In the genomic region with DNA sequence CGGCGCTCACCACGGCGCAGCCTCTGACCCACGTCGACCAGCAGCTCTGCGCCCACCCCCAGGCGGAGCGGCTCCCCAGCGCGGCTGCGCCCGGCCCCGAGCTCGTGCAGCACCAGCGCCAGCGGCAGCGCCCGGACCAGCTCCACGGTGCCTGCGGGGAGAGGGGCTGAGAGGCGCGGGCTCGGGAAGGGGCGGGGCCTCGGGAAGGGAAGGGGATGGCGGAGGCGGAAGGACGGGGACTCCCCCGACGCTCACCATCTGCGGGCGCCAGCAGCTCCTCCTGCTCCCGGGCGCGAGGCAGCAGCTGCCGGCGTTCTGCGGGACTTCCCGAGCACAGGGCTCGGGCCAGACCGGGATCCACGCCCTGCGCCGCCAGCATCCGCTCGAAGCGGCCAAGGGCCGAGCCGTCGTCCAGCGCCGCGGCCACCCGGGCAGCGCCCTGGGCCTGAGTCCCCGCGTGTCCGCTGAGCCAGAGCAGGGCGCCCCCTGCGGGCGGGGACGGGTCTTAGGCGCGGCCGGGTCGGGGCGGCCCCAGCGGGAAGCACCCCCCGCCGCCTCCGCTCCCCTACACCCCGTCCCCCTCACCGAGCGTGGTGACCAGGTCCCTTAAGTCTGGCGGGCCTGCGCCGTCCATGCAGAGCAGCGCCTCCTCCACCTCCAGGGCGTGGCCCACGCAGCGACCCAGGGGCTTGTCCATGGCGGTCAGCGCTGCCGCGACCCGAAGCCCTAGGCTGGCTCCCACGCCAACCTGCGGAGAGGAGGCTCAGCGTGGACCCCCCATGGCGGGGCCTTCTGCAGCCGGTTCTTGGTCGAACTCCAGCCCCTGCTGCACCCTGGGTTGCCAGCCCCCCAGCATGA, we compare ENCODE assay signal across 8 cellular contexts. TPM values are rescaled to one million over a fixed set of nuclear protein-coding genes. Genes with fewer than 3 reads are reported as not detected.
DNase-seq lines count a peak whose midpoint lies in the region; ATAC-seq and TF ChIP-seq lines count a peak whose summit lies in the region.

No MANE protein-coding gene starts in this region.

- H3K4me3 Mint-ChIP-seq in GM23338, result peak overlapping the region; percentile 68

- no peaks in the 10 kb centered on the region; the same call in 1 of the 2 replicates for H4K20me1 ChIP-seq in GM23338 (replicated peaks; ENCODE audit: insufficient read depth)

- no peak overlapping the region for H3K27ac Mint-ChIP-seq in GM23338

- no peak overlapping the region for H2AFZ ChIP-seq in GM23338

- WGBS in adrenal gland, 4 donors, result 0 to 5% (median 3%) methylated on average over 2 to 93 of the region's 93 CpGs
- WGBS in psoas muscle, 3 donors, result 1 to 2% (median 1%) methylated on average over 38 to 93 of the region's 93 CpGs

- H3K79me2 ChIP-seq in GM23338 (replicated peaks; ENCODE audit: insufficient read depth), result no peaks in the 10 kb centered on the region

- H3K36me3 ChIP-seq in GM23338 (ENCODE audit: insufficient read depth) (no peaks in the 10 kb centered on the region), adrenal gland (replicated peaks in 1 of 2) (peaks cover 0 to 26% of the 10 kb centered on the region in 2 donors), left ventricle myocardium inferior (peaks cover 29% of the 10 kb centered on the region), psoas muscle (ENCODE audit: insufficient read depth in 1 of 2, low read depth in 1 of 2) (peaks cover 0 to 28% of the 10 kb centered on the region in 2 donors)

- intact Hi-C loops in adrenal gland (cut with DNase I) (no loop called here), left ventricle myocardium inferior (cut with micrococcal nuclease) (no loop called here), psoas muscle (cut with DNase I) (loop anchor here in 1 of 2 donors (5.0 kb wide), 1 partner anchor 36 kb away; a partner anchor contains a TSS)

- H3K9me3 Mint-ChIP-seq in GM23338, result peaks cover 4% of the 10 kb centered on the region; the same call in 2 of the 3 replicates

- DNase-seq in GDM1 (lab: John Stamatoyannopoulos, UW) (peak; percentile 81), GM23338 (ENCODE audit: low spot score) (peak; percentile 75), LNCaP clone FGC (ENCODE audit: low read depth) (no peak), SW480 (ENCODE audit: low spot score) (peak; percentile 76), adrenal gland (peak; percentile 71 to 85 (median 80)), left ventricle myocardium inferior (peak; percentile 85), psoas muscle (peak; percentile 82 to 89), cerebellar nuclear complex (lab: John Stamatoyannopoulos, UW) (no peak)

- H3K36me3 Mint-ChIP-seq in GM23338 (ENCODE audit: low read depth), result peaks cover 9% of the 10 kb centered on the region

- peaks cover 47% of the 10 kb centered on the region for H3K27me3 ChIP-seq in GM23338 (ENCODE audit: insufficient read depth)
- H3K27me3 ChIP-seq in adrenal gland, result no peaks in the 10 kb centered on the region
- H3K27me3 ChIP-seq in left ventricle myocardium inferior (ENCODE audit: low read depth), result peaks cover 22% of the 10 kb centered on the region
- H3K27me3 ChIP-seq in psoas muscle (ENCODE audit: insufficient read depth in 3 of 3, low read length in 2 of 3), result peaks cover 0 to 25% (median 18%) of the 10 kb centered on the region in 3 donors

- H3K9me3 ChIP-seq in adrenal gland (replicated peaks in 1 of 3) (no peaks in the 10 kb centered on the region), left ventricle myocardium inferior (replicated peaks) (no peaks in the 10 kb centered on the region), psoas muscle (no peaks in the 10 kb centered on the region)

- H3K4me1 ChIP-seq in GM23338 (ENCODE audit: insufficient read depth), result peaks cover 2% of the 10 kb centered on the region; the same call in 1 of the 2 replicates
- H3K4me1 ChIP-seq in adrenal gland (replicated peaks in 1 of 2), result peaks cover 27 to 34% of the 10 kb centered on the region in 2 donors
- H3K4me1 ChIP-seq in left ventricle myocardium inferior, result peaks cover 76% of the 10 kb centered on the region
- peaks cover 25% of the 10 kb centered on the region for H3K4me1 ChIP-seq in psoas muscle

- TF ChIP-seq CTCF in GM23338 (conservative IDR thresholded peaks at IDR 0.05; ENCODE audit: low read depth in 2 of 2) (peak; percentile 26 to 46), LNCaP clone FGC (IDR thresholded peaks at IDR 0.05; ENCODE audit: control insufficient read depth, extremely low read depth, insufficient read depth) (peak; percentile 70), adrenal gland (IDR thresholded peaks at IDR 0.05) (peak in 5 of 6 experiments; percentile 35 to 66 (median 47)), left ventricle myocardium inferior (IDR thresholded peaks at IDR 0.05; ENCODE audit: borderline replicate concordance) (peak; percentile 76), psoas muscle (IDR thresholded peaks at IDR 0.05) (peak; percentile 33)

- H3K4me2 ChIP-seq in GM23338, result peak overlapping the region; percentile 94

- H3K27ac ChIP-seq in GM23338 (ENCODE audit: low read depth), result no peak overlapping the region
- peak overlapping the region; percentile 29 to 97 (median 89) for H3K27ac ChIP-seq in adrenal gland
- peak overlapping the region; percentile 97 for H3K27ac ChIP-seq in left ventricle myocardium inferior (replicated peaks)
- H3K27ac ChIP-seq in psoas muscle, result peak overlapping the region; percentile 90

- no peaks in the 10 kb centered on the region for H3K9me2 ChIP-seq in GM23338 (ENCODE audit: insufficient read depth)

- peak; percentile 4 to 27 for TF ChIP-seq POLR2A in adrenal gland (IDR thresholded peaks at IDR 0.05)

- peak; percentile 25 for ATAC-seq in GM23338
- peak; percentile 17 to 28 (median 24) for ATAC-seq in psoas muscle

- H3K27me3 Mint-ChIP-seq in GM23338 (ENCODE audit: insufficient read depth, low read depth, poor library complexity), result peaks cover 48% of the 10 kb centered on the region

- H3F3A ChIP-seq in GM23338 (replicated peaks; ENCODE audit: low read depth), result peaks cover 4% of the 10 kb centered on the region

- peak overlapping the region; percentile 84 for H3K4me3 ChIP-seq in GM23338
- peak overlapping the region; percentile 82 for H3K4me3 ChIP-seq in LNCaP clone FGC (ENCODE audit: low read depth, low read length)
- peak overlapping the region in 3 of 4 donors; percentile 26 to 83 (median 51) for H3K4me3 ChIP-seq in adrenal gland
- peak overlapping the region; percentile 79 for H3K4me3 ChIP-seq in left ventricle myocardium inferior
- peak overlapping the region; percentile 95 for H3K4me3 ChIP-seq in psoas muscle

- peaks cover 11% of the 10 kb centered on the region for H3K4me1 Mint-ChIP-seq in GM23338

TF ChIP-seq in GM23338, 12 proteins besides CTCF, POLR2A, EP300 and RAD21:
- TF ChIP-seq, protein P1, sequence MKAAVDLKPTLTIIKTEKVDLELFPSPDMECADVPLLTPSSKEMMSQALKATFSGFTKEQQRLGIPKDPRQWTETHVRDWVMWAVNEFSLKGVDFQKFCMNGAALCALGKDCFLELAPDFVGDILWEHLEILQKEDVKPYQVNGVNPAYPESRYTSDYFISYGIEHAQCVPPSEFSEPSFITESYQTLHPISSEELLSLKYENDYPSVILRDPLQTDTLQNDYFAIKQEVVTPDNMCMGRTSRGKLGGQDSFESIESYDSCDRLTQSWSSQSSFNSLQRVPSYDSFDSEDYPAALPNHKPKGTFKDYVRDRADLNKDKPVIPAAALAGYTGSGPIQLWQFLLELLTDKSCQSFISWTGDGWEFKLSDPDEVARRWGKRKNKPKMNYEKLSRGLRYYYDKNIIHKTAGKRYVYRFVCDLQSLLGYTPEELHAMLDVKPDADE (IDR thresholded peaks at IDR 0.05), result peak; percentile 11; the same call in 1 of the 2 replicates
- no peak for TF ChIP-seq EZH2phosphoT487 (IDR thresholded peaks at IDR 0.05; ENCODE audit: unreplicated experiment)

RNA-seq across cellular contexts. Expression of a gene that starts 0.8 kb away (rescaled TPM):
- total RNA-seq in GM23338 (2014; rRNA removed; shearing (Covaris generic)), result 1.6 and 4.9 TPM in 2 replicates
- 1.1 and 2.6 TPM in 2 replicates for polyA plus RNA-seq in GM23338 (2016; fragmentation: Nextera tagmentation; extraction: Ambion mirVana)
- total RNA-seq in adrenal gland, result 1 to 10 TPM in 6 of 8 donors, not detected in 2; 1.2 to 7.8 (median 4.1) TPM
- 1 to 10 TPM in 2 of 3 donors, not detected in 1; 1.2 to 4.0 TPM for polyA plus RNA-seq in adrenal gland
- total RNA-seq in left ventricle myocardium inferior, result not detected
- under 1 TPM in 1 of 4 donors, not detected in 3; 0.97 TPM for total RNA-seq in psoas muscle
- under 1 TPM in 2 of 3 donors, not detected in 1; 0.99 to 1.00 TPM for polyA plus RNA-seq in psoas muscle

RNA-seq across cellular contexts. Expression of a gene that starts 3.6 kb away (rescaled TPM):
- 0.28 and 1.2 TPM in 2 replicates for total RNA-seq in GM23338 (2014; rRNA removed; shearing (Covaris generic))
- 1.8 and 1.9 TPM in 2 replicates for polyA plus RNA-seq in GM23338 (2016; fragmentation: Nextera tagmentation; extraction: Ambion mirVana)
- 100 to 1,000 TPM in 3 of 8 donors, 10 to 100 TPM in 5; 14.6 to 152 (median 64.5) TPM for total RNA-seq in adrenal gland
- polyA plus RNA-seq in adrenal gland, result 10 to 100 TPM; 12.3 to 90.3 (median 89.5) TPM
- 11.6 TPM for total RNA-seq in left ventricle myocardium inferior
- 10 to 100 TPM in 3 of 4 donors, 1 to 10 TPM in 1; 7.1 to 18.8 (median 13.3) TPM for total RNA-seq in psoas muscle
- 10 to 100 TPM in 1 of 3 donors, 1 to 10 TPM in 2; 5.0 to 26.0 (median 7.0) TPM for polyA plus RNA-seq in psoas muscle

RNA-seq across cellular contexts. Expression of a gene that starts 18.2 kb away (rescaled TPM):
- total RNA-seq in GM23338 (2014; rRNA removed; shearing (Covaris generic)), result 76.1 and 77.5 TPM in 2 replicates
- 52.2 and 60.7 TPM in 2 replicates for polyA plus RNA-seq in GM23338 (2016; fragmentation: Nextera tagmentation; extraction: Ambion mirVana)
- total RNA-seq in adrenal gland, result 10 to 100 TPM; 22.9 to 40.2 (median 32.6) TPM
- polyA plus RNA-seq in adrenal gland, result 10 to 100 TPM; 13.8 to 90.5 (median 56.2) TPM
- total RNA-seq in left ventricle myocardium inferior, result 27.7 TPM
- total RNA-seq in psoas muscle, result 10 to 100 TPM; 19.2 to 24.2 (median 21.7) TPM
- 10 to 100 TPM; 21.8 to 26.3 (median 23.7) TPM for polyA plus RNA-seq in psoas muscle

RNA-seq across cellular contexts. Expression of a gene that starts 18.7 kb away (rescaled TPM):
- total RNA-seq in GM23338 (2014; rRNA removed; shearing (Covaris generic)), result 30.7 and 36.3 TPM in 2 replicates
- 14.6 and 15.6 TPM in 2 replicates for polyA plus RNA-seq in GM23338 (2016; fragmentation: Nextera tagmentation; extraction: Ambion mirVana)
- total RNA-seq in adrenal gland, result 10 to 100 TPM; 47.5 to 91.0 (median 78.3) TPM
- polyA plus RNA-seq in adrenal gland, result 100 to 1,000 TPM in 1 of 3 donors, 10 to 100 TPM in 1, 1 to 10 TPM in 1; 6.3 to 120 (median 90.3) TPM
- 23.4 TPM for total RNA-seq in left ventricle myocardium inferior
- total RNA-seq in psoas muscle, result 10 to 100 TPM; 16.7 to 18.6 (median 17.3) TPM
- polyA plus RNA-seq in psoas muscle, result 10 to 100 TPM; 14.9 to 24.1 (median 15.6) TPM

RNA-seq across cellular contexts. Expression of a gene that starts 19.5 kb away (rescaled TPM):
- total RNA-seq in GM23338 (2014; rRNA removed; shearing (Covaris generic)), result 0.58 TPM in 1 of 2 replicates, not detected in the other
- polyA plus RNA-seq in GM23338 (2016; fragmentation: Nextera tagmentation; extraction: Ambion mirVana), result not detected in 2 replicates
- total RNA-seq in adrenal gland, result under 1 TPM in 6 of 8 donors, not detected in 2; 0.06 to 0.69 (median 0.30) TPM
- under 1 TPM; 0.09 to 0.24 (median 0.24) TPM for polyA plus RNA-seq in adrenal gland
- not detected for total RNA-seq in left ventricle myocardium inferior
- total RNA-seq in psoas muscle, result under 1 TPM in 1 of 4 donors, not detected in 3; 0.11 TPM
- under 1 TPM in 2 of 3 donors, not detected in 1; 0.01 TPM for polyA plus RNA-seq in psoas muscle

Comparison
In these comparisons a context has a peak if more than half of its experiments do, and no peak if none do; other contexts are left out.
1. DNase-seq: peak in GDM1 (single experiment), GM23338 (single experiment), SW480 (single experiment), adrenal gland (7 of 7), left ventricle myocardium inferior (single experiment) and psoas muscle (2 of 2); none in LNCaP clone FGC (single experiment) and cerebellar nuclear complex (0 of 2).
2. Peak in every context shown above with its lines, with median percentiles within 50 percentile points of each other: H3K4me3 ChIP-seq and CTCF ChIP-seq.